1 cellular context compared by ENCODE assay signal in the genomic region with DNA sequence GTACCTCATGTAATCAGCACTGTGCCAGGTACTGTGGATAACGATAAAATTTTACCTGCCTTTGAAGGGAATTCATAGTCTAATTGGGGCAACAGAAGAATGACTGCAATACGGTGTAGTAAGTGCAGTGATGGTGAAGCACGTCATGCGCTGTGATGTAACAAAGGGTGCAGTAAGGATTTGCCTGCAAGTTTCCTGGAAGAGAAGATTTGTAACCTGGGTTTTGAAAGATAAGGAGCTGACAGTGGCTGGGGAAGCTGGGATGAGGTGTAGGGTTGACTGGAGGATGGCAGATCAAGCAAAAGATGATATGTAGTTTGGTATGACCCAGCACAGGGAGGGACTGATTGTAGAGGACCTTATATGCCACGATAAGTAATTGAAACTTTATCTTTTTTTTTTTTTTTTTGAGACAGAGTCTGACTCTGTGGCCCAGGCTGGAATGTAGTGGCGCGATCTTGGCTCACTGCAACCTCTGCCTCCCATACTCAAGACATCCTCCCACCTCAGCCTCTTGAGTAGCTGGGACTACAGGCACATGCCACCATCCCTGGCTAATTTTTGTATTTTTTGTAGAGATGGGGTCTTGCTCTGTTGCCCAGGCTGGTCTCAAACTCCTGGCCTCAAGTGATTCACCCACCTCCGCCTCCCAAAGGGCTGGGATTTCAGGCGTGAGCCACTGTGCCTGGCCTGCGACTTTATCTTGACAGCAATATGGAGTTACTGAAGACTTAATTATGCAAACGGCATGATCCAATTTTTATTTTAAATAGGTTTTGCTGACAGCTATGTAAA.
TF ChIP-seq lines count a peak whose summit lies in the region.

No MANE protein-coding gene starts in this region.

TF ChIP-seq in WTC11, 78 proteins besides CTCF, POLR2A, EP300 and RAD21 (continued from another document):
- TF ChIP-seq E2F1 (CRISPR knock-in tag; IDR thresholded peaks at IDR 0.05) (no peak), MXD4 (CRISPR knock-in tag; IDR thresholded peaks at IDR 0.05; ENCODE audit: borderline replicate concordance) (no peak), ZNF138 (CRISPR knock-in tag; conservative IDR thresholded peaks at IDR 0.05) (no peak), ESRRA (CRISPR knock-in tag; IDR thresholded peaks at IDR 0.05; ENCODE audit: borderline replicate concordance) (no peak), FOXP4 (CRISPR knock-in tag; IDR thresholded peaks at IDR 0.05) (no peak), ERG (CRISPR knock-in tag; IDR thresholded peaks at IDR 0.05) (no peak)
- TF ChIP-seq, protein P1, sequence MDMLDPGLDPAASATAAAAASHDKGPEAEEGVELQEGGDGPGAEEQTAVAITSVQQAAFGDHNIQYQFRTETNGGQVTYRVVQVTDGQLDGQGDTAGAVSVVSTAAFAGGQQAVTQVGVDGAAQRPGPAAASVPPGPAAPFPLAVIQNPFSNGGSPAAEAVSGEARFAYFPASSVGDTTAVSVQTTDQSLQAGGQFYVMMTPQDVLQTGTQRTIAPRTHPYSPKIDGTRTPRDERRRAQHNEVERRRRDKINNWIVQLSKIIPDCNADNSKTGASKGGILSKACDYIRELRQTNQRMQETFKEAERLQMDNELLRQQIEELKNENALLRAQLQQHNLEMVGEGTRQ (CRISPR knock-in tag; IDR thresholded peaks at IDR 0.05): no peak
